ENCODE assay signal across 24 cellular contexts in genomic region chr6:57117801-57118200, GRCh38. TPM values are rescaled to one million over a fixed set of nuclear protein-coding genes. Genes with fewer than 3 reads are reported as not detected.
DNase-seq lines count a peak whose midpoint lies in the region; ATAC-seq, FAIRE-seq and TF ChIP-seq lines count a peak whose summit lies in the region.
"Had no signal": no experiment of that assay in that cellular context is flagged by ENCODE, and none has a peak within 500 bp of the region (broad histone marks: within the 10 kb centered on the region; RNA-seq: fewer than 3 reads in every experiment).

No MANE protein-coding gene starts in this region.

- ATAC-seq in A549, result no peak
- no peak for ATAC-seq in K562
- ATAC-seq: HCT116 had no signal

- POLR2A ChIA-PET in A549 (lab: Yijun Ruan, JAX), result no interaction called here
- POLR2A ChIA-PET in K562 (lab: Yijun Ruan, JAX), result no interaction called here

- FAIRE-seq in A549 (lab: Jason Lieb, UNC) (peak; percentile 32), H54 (lab: Jason Lieb, UNC) (peak; percentile 6), K562 (lab: Jason Lieb, UNC) (no peak)
- FAIRE-seq: GM12891, GM19239, H1 had no signal

- H4K8ac ChIP-seq in trophoblast cell (ENCODE audit: low read depth, low read length) (no peak overlapping the region), mesendoderm (ENCODE audit: low read depth, low read length) (no peak overlapping the region)

- 80% methylated on average over 2 of the region's 2 CpGs for WGBS in A549 (ENCODE audit: missing lambda C conversion rate)
- 68% methylated on average over 2 of the region's 2 CpGs for WGBS in K562 (ENCODE audit: insufficient coverage, low coverage, missing lambda C conversion rate)
- WGBS in trophoblast cell (ENCODE audit: extremely low coverage, insufficient coverage, insufficient read length), result no CpG with 5 or more reads among the region's 2 CpGs
- WGBS in mesendoderm (ENCODE audit: extremely low coverage, insufficient coverage, low lambda C conversion rate), result no CpG with 5 or more reads among the region's 2 CpGs

- H2AFZ ChIP-seq in K562 (ENCODE audit: low read depth, low read length) (no peak overlapping the region), trophoblast cell (ENCODE audit: insufficient read depth, low read length, poor library complexity) (no peak overlapping the region)

- TF ChIP-seq RAD21 in A549 (conservative IDR thresholded peaks at IDR 0.05 in 1 of 2, IDR thresholded peaks at IDR 0.05 in 1 of 2), result no peak
- TF ChIP-seq RAD21 in K562 (CRISPR knock-in tag; conservative IDR thresholded peaks at IDR 0.05 in 1 of 2, IDR thresholded peaks at IDR 0.05 in 1 of 2), result no peak

- H2BK5ac ChIP-seq in trophoblast cell (ENCODE audit: low read depth, low read length, poor library complexity) (no peak overlapping the region), mesendoderm (ENCODE audit: low read length) (no peak overlapping the region)

- H3K79me2 ChIP-seq in K562 (ENCODE audit: control insufficient read depth, insufficient read depth, low read length) (peaks cover 91% of the 10 kb centered on the region), trophoblast cell (ENCODE audit: control insufficient read depth, insufficient read depth, low read length, poor library complexity) (no peaks in the 10 kb centered on the region), mesendoderm (ENCODE audit: control insufficient read depth, insufficient read depth, low read length) (no peaks in the 10 kb centered on the region)

- in situ Hi-C loops in K562 (cut with MboI), result no loop called here

- intact Hi-C loops in K562 (cut with micrococcal nuclease), result no loop called here

- H3K79me1 ChIP-seq in trophoblast cell (ENCODE audit: low read length), result no peaks in the 10 kb centered on the region
- H3K79me1 ChIP-seq in mesendoderm (ENCODE audit: low read length), result no peaks in the 10 kb centered on the region

- CTCF ChIA-PET in A549 (lab: Yijun Ruan, JAX) (no interaction called here), K562 (lab: Yijun Ruan, JAX; ENCODE audit: low intra/inter-chr PET ratio) (no interaction called here)

- no peak overlapping the region for H2BK15ac ChIP-seq in mesendoderm (replicated peaks; ENCODE audit: low read depth)

- no peak for DNase-seq in A549 (ENCODE audit: low read depth in 1 of 2, low spot score in 1 of 2)
- DNase-seq in H54 (ENCODE audit: insufficient read length, low spot score), result no peak
- DNase-seq in K562 (ENCODE audit: extremely low read depth in 1 of 4, low spot score in 3 of 4), result no peak
- DNase-seq in trophoblast cell, result peak; percentile 22 to 97
- no peak for DNase-seq in activated gamma-delta T cell treated with Interleukin-2 at 50 U/mL for 16 hours
- no peak for DNase-seq in mesendoderm
- DNase-seq in activated CD4-positive, CD25-positive, alpha-beta regulatory T cell (lab: John Stamatoyannopoulos, UW), result no peak
- DNase-seq: ACHN; AML-193; BE2C; Calu3; CD4-positive, alpha-beta T cell; CD8-positive, alpha-beta memory T cell; COR-L47; DMS53; DMS79 treated with DMSO at 0.1 percent for 48 hours; GF-D8; H9 had no signal

- TF ChIP-seq EP300 in A549 (IDR thresholded peaks at IDR 0.05) (no peak), K562 (IDR thresholded peaks at IDR 0.05; ENCODE audit: low read length) (no peak)

- TF ChIP-seq CTCF in A549 (IDR thresholded peaks at IDR 0.05), result no peak
- TF ChIP-seq CTCF in K562 (IDR thresholded peaks at IDR 0.05 in 2 of 3, conservative IDR thresholded peaks at IDR 0.05 in 1 of 3; ENCODE audit: insufficient read depth in 2 of 3, low read depth in 1 of 3, low read length in 3 of 3), result no peak

- no TSS peak for BruUV-seq in K562 (replicated peaks; lab: Mats Ljungman, UMichigan)

- peaks cover 7% of the 10 kb centered on the region; the same call in 1 of the 3 replicates for H3K4me1 ChIP-seq in A549
- H3K4me1 ChIP-seq in K562 (replicated peaks in 1 of 2; ENCODE audit: control insufficient read depth in 2 of 2, insufficient read depth in 2 of 2, low read length in 2 of 2), result peaks cover 0 to 8% of the 10 kb centered on the region in 2 experiments; a peak in 1 of 5 replicates
- H3K4me1 ChIP-seq in trophoblast cell (ENCODE audit: control insufficient read depth in 1 of 2, insufficient read depth in 2 of 2, low read length in 2 of 2), result no peaks in the 10 kb centered on the region
- H3K4me1 ChIP-seq in mesendoderm (ENCODE audit: control insufficient read depth, low read depth, low read length), result no peaks in the 10 kb centered on the region
- H3K4me1 ChIP-seq: BE2C; BLaER1 treated with 17β-estradiol and CSF1 and Interleukin-3, amounts not matched to agents 10 nM and 100 nM had no signal

- H3K4me2 ChIP-seq in A549 (no peak overlapping the region), K562 (ENCODE audit: insufficient read depth, low read length) (no peak overlapping the region), trophoblast cell (ENCODE audit: low read length) (no peak overlapping the region), mesendoderm (ENCODE audit: low read length) (no peak overlapping the region)
- H3K4me2 ChIP-seq: BLaER1 treated with 17β-estradiol and CSF1 and Interleukin-3, amounts not matched to agents 10 nM and 100 nM had no signal

- no peaks in the 10 kb centered on the region; the same call in 2 of the 3 replicates for H3K9me3 ChIP-seq in A549
- no peaks in the 10 kb centered on the region for H3K9me3 ChIP-seq in K562 (replicated peaks; ENCODE audit: control insufficient read depth, insufficient read depth, low read depth, low read length)
- no peaks in the 10 kb centered on the region for H3K9me3 ChIP-seq in trophoblast cell (ENCODE audit: insufficient read depth, low read depth, low read length)
- H3K9me3 ChIP-seq: BE2C had no signal

- H3K4ac ChIP-seq in trophoblast cell (ENCODE audit: low read depth, low read length), result no peak overlapping the region
- H3K4ac ChIP-seq in mesendoderm (ENCODE audit: low read depth, low read length), result no peak overlapping the region

- no peaks in the 10 kb centered on the region for H3K27me3 ChIP-seq in K562 (ENCODE audit: control insufficient read depth in 2 of 2, insufficient read depth in 2 of 2, low read length in 2 of 2)
- H3K27me3 ChIP-seq in trophoblast cell (ENCODE audit: insufficient read depth, low read length), result no peaks in the 10 kb centered on the region
- H3K27me3 ChIP-seq in mesendoderm (ENCODE audit: insufficient read depth, low read length, poor library complexity), result no peaks in the 10 kb centered on the region
- H3K27me3 ChIP-seq: BE2C; BLaER1 treated with 17β-estradiol and CSF1 and Interleukin-3, amounts not matched to agents 10 nM and 100 nM had no signal

- no peaks in the 10 kb centered on the region for H4K20me1 ChIP-seq in K562 (replicated peaks; ENCODE audit: control insufficient read depth, insufficient read depth, low read length)

- H2AK5ac ChIP-seq in trophoblast cell (ENCODE audit: low read length), result no peak overlapping the region
- no peak overlapping the region for H2AK5ac ChIP-seq in mesendoderm (ENCODE audit: low read length)

- H4K12ac ChIP-seq in trophoblast cell (ENCODE audit: low read depth, low read length), result no peak overlapping the region

- no peaks in the 10 kb centered on the region for H3K9me1 ChIP-seq in K562 (ENCODE audit: control insufficient read depth, insufficient read depth, low read length)

- H3K14ac ChIP-seq in trophoblast cell (ENCODE audit: low read length), result no peak overlapping the region

- no peak overlapping the region for H3K56ac ChIP-seq in mesendoderm (ENCODE audit: low read length)

- H3K27ac ChIP-seq in A549 (no peak overlapping the region), K562 (ENCODE audit: extremely low read depth, low read depth, low read length) (no peak overlapping the region), trophoblast cell (ENCODE audit: low read depth, low read length) (no peak overlapping the region), mesendoderm (ENCODE audit: low read depth, low read length) (no peak overlapping the region)
- H3K27ac ChIP-seq: 22Rv1; BLaER1 treated with 17β-estradiol and CSF1 and Interleukin-3, amounts not matched to agents 10 nM and 100 nM had no signal

- H3K18ac ChIP-seq in trophoblast cell (ENCODE audit: low read length) (no peak overlapping the region), mesendoderm (ENCODE audit: low read length) (no peak overlapping the region)

- no peak overlapping the region for H3K4me3 ChIP-seq in A549
- no peak overlapping the region for H3K4me3 ChIP-seq in K562
- no peak overlapping the region for H3K4me3 ChIP-seq in trophoblast cell (ENCODE audit: low read depth, low read length)
- H3K4me3 ChIP-seq in mesendoderm (ENCODE audit: low read length), result no peak overlapping the region
- H3K4me3 ChIP-seq: BLaER1 treated with 17β-estradiol and CSF1 and Interleukin-3, amounts not matched to agents 10 nM and 100 nM had no signal

- no peak overlapping the region for H2BK12ac ChIP-seq in trophoblast cell (ENCODE audit: low read length)

- H3K23ac ChIP-seq in trophoblast cell (ENCODE audit: low read length) (no peak overlapping the region), mesendoderm (ENCODE audit: low read length) (no peak overlapping the region)

- H4K5ac ChIP-seq in mesendoderm (ENCODE audit: low read length), result no peak overlapping the region

- TF ChIP-seq POLR2A in A549 (IDR thresholded peaks at IDR 0.05; ENCODE audit: low read length) (no peak), H54 (IDR thresholded peaks at IDR 0.05; ENCODE audit: low read depth, low read length) (no peak), K562 (conservative IDR thresholded peaks at IDR 0.05) (no peak)

- H3K9ac ChIP-seq in K562 (ENCODE audit: insufficient read depth in 1 of 2, low read depth in 2 of 2, low read length in 2 of 2), result no peak overlapping the region
- no peak overlapping the region for H3K9ac ChIP-seq in trophoblast cell (ENCODE audit: low read length)
- H3K9ac ChIP-seq in mesendoderm (ENCODE audit: low read length), result no peak overlapping the region
- H3K9ac ChIP-seq: BLaER1 treated with 17β-estradiol and CSF1 and Interleukin-3, amounts not matched to agents 10 nM and 100 nM had no signal

- no peak overlapping the region for H2BK120ac ChIP-seq in trophoblast cell (ENCODE audit: insufficient read depth, low read length, poor library complexity)
- no peak overlapping the region for H2BK120ac ChIP-seq in mesendoderm (ENCODE audit: low read depth, low read length)

- H4K91ac ChIP-seq in trophoblast cell (ENCODE audit: low read depth, low read length), result no peak overlapping the region

- peaks cover 21% of the 10 kb centered on the region for H3K36me3 ChIP-seq in K562 (ENCODE audit: control insufficient read depth, insufficient read depth, low read length)
- peaks cover 1% of the 10 kb centered on the region in 2 experiments for H3K36me3 ChIP-seq in trophoblast cell (ENCODE audit: control insufficient read depth in 1 of 2, insufficient read depth in 2 of 2, low read length in 2 of 2)
- no peaks in the 10 kb centered on the region for H3K36me3 ChIP-seq in mesendoderm (ENCODE audit: control insufficient read depth, insufficient read depth, low read length)

RNA-seq across cellular contexts. Expression of gene ZNF451, which starts 27.8 kb away (rescaled TPM):
- polyA plus RNA-seq in A549 (2011; rRNA removed), result 18.6 and 23.0 TPM in 2 replicates
- 4.0 and 4.1 TPM in 2 replicates for polyA plus RNA-seq in A549 (2012; cell fraction: cytosol; rRNA removed)
- 3.9 and 4.3 TPM in 2 replicates for polyA plus RNA-seq in A549 (2012; cell fraction: nucleus; rRNA removed)
- 7.6 to 8.9 TPM (median 8.7 TPM) in 3 replicates for polyA plus RNA-seq in A549 (2017; fragmentation: RNase III; extraction: RNeasy Plus Mini Kit Qiagen cat#74134 plus additional on column Dnase treatment)
- polyA minus RNA-seq in A549 (2011; rRNA and poly(A)+ RNA removed), result 25.9 and 36.0 TPM in 2 replicates
- 123 and 395 TPM in 2 replicates for total RNA-seq in K562 (2011; cell fraction: chromatin; rRNA removed; ENCODE audit: low replicate concordance)
- 78.0 and 120 TPM in 2 replicates for total RNA-seq in K562 (2011; cell fraction: nucleolus; rRNA removed)
- 158 and 184 TPM in 2 replicates for total RNA-seq in K562 (2011; cell fraction: nucleoplasm; rRNA removed)
- total RNA-seq in K562 (2014; rRNA removed), result 38.3 and 47.2 TPM in 2 replicates
- total RNA-seq in K562 (2014; rRNA removed; fragmentation: Illumina TruSeq; extraction: Trizol), result 72.3 and 88.0 TPM in 2 replicates
- 53.3 and 55.5 TPM in 2 replicates for total RNA-seq in K562 (2015; rRNA removed; fragmentation: Illumina TruSeq; extraction: Trizol)
- total RNA-seq in K562 (2021), result 56.2 and 58.4 TPM in 2 replicates
- polyA plus RNA-seq in K562 (2011; rRNA removed), result 67.3 and 74.3 TPM in 2 replicates
- polyA plus RNA-seq in K562 (2011; cell fraction: cytosol; rRNA removed), result 10.6 and 21.5 TPM in 2 replicates
- polyA plus RNA-seq in K562 (2011; cell fraction: nucleus; rRNA removed), result 57.8 and 70.7 TPM in 2 replicates
- polyA plus RNA-seq in K562 (2012), result 16.8 and 21.0 TPM in 2 replicates
- polyA plus RNA-seq in K562 (2014; fragmentation: Illumina TruSeq; extraction: Trizol), result 29.5 and 34.4 TPM in 2 replicates
- polyA plus RNA-seq in K562 (2014; fragmentation: Nextera tagmentation; extraction: Ambion mirVana), result 10 to 100 TPM; 16.1 to 17.3 TPM
- polyA plus RNA-seq in K562 (2014; rRNA removed), result 23.0 and 27.1 TPM in 2 replicates
- polyA minus RNA-seq in K562 (2011; rRNA and poly(A)+ RNA removed), result 196 and 226 TPM in 2 replicates
- polyA minus RNA-seq in K562 (2011; cell fraction: cytosol; rRNA and poly(A)+ RNA removed), result 44.8 and 52.7 TPM in 2 replicates
- 127 and 217 TPM in 2 replicates for polyA minus RNA-seq in K562 (2011; cell fraction: nucleus; rRNA and poly(A)+ RNA removed)
- 15.3 and 15.5 TPM in 2 replicates for polyA plus RNA-seq in trophoblast cell (2013)
- polyA plus RNA-seq in mesendoderm (2013, experiment 1 of 2), result 13.5 TPM
- 13.1 TPM for polyA plus RNA-seq in mesendoderm (2013, experiment 2 of 2)

RNA-seq across cellular contexts. Expression of gene BAG2, which starts 54.3 kb away (rescaled TPM):
- polyA plus RNA-seq in A549 (2011; rRNA removed), result 10.2 and 13.9 TPM in 2 replicates
- polyA plus RNA-seq in A549 (2012; cell fraction: cytosol; rRNA removed), result 3.9 and 4.5 TPM in 2 replicates
- 2.1 TPM in 2 replicates for polyA plus RNA-seq in A549 (2012; cell fraction: nucleus; rRNA removed)
- polyA plus RNA-seq in A549 (2017; fragmentation: RNase III; extraction: RNeasy Plus Mini Kit Qiagen cat#74134 plus additional on column Dnase treatment), result 8.7 to 9.5 TPM (median 9.3 TPM) in 3 replicates
- 3.5 and 3.7 TPM in 2 replicates for polyA minus RNA-seq in A549 (2011; rRNA and poly(A)+ RNA removed)
- 4.4 and 16.7 TPM in 2 replicates for total RNA-seq in K562 (2011; cell fraction: chromatin; rRNA removed; ENCODE audit: low replicate concordance)
- 3.8 and 5.3 TPM in 2 replicates for total RNA-seq in K562 (2011; cell fraction: nucleolus; rRNA removed)
- 10.3 and 19.5 TPM in 2 replicates for total RNA-seq in K562 (2011; cell fraction: nucleoplasm; rRNA removed)
- 12.8 and 13.8 TPM in 2 replicates for total RNA-seq in K562 (2014; rRNA removed)
- total RNA-seq in K562 (2014; rRNA removed; fragmentation: Illumina TruSeq; extraction: Trizol), result 20.3 and 21.2 TPM in 2 replicates
- 17.6 and 19.7 TPM in 2 replicates for total RNA-seq in K562 (2015; rRNA removed; fragmentation: Illumina TruSeq; extraction: Trizol)
- 17.6 and 19.9 TPM in 2 replicates for total RNA-seq in K562 (2021)
- 14.5 and 20.7 TPM in 2 replicates for polyA plus RNA-seq in K562 (2011; rRNA removed)
- 5.9 and 7.0 TPM in 2 replicates for polyA plus RNA-seq in K562 (2011; cell fraction: cytosol; rRNA removed)
- polyA plus RNA-seq in K562 (2011; cell fraction: nucleus; rRNA removed), result 3.3 and 4.5 TPM in 2 replicates
- 8.9 and 12.9 TPM in 2 replicates for polyA plus RNA-seq in K562 (2012)
- 15.6 and 18.7 TPM in 2 replicates for polyA plus RNA-seq in K562 (2014; fragmentation: Illumina TruSeq; extraction: Trizol)
- polyA plus RNA-seq in K562 (2014; fragmentation: Nextera tagmentation; extraction: Ambion mirVana), result 10 to 100 TPM; 12.8 to 14.0 TPM
- polyA plus RNA-seq in K562 (2014; rRNA removed), result 14.5 and 15.3 TPM in 2 replicates
- polyA minus RNA-seq in K562 (2011; rRNA and poly(A)+ RNA removed), result 14.5 and 15.8 TPM in 2 replicates
- polyA minus RNA-seq in K562 (2011; cell fraction: cytosol; rRNA and poly(A)+ RNA removed), result 5.5 and 6.9 TPM in 2 replicates
- 8.5 and 12.8 TPM in 2 replicates for polyA minus RNA-seq in K562 (2011; cell fraction: nucleus; rRNA and poly(A)+ RNA removed)
- 4.3 and 4.4 TPM in 2 replicates for polyA plus RNA-seq in trophoblast cell (2013)
- polyA plus RNA-seq in mesendoderm (2013, experiment 1 of 2), result 7.4 TPM
- 7.4 TPM for polyA plus RNA-seq in mesendoderm (2013, experiment 2 of 2)

Comparison
In these comparisons a context has a peak if more than half of its experiments do, and no peak if none do; other contexts are left out.
1. DNase-seq: peak in trophoblast cell (2 of 2); none in A549 (0 of 2), H54 (single experiment), K562 (0 of 4), activated gamma-delta T cell treated with Interleukin-2 at 50 U/mL for 16 hours (single experiment), mesendoderm (single experiment) and activated CD4-positive, CD25-positive, alpha-beta regulatory T cell (0 of 4).